Comparison of ENCODE assay signal across 8 cellular contexts in genomic region chr11:111870887-111871692, GRCh38. TPM values are rescaled to one million over a fixed set of nuclear protein-coding genes. Genes with fewer than 3 reads are reported as not detected.
A peak's percentile ranks its signal among the peaks of the same experiment; 100 is the strongest.
DNase-seq lines count a peak whose midpoint lies in the region; ATAC-seq lines count a peak whose summit lies in the region.

A gene with protein sequence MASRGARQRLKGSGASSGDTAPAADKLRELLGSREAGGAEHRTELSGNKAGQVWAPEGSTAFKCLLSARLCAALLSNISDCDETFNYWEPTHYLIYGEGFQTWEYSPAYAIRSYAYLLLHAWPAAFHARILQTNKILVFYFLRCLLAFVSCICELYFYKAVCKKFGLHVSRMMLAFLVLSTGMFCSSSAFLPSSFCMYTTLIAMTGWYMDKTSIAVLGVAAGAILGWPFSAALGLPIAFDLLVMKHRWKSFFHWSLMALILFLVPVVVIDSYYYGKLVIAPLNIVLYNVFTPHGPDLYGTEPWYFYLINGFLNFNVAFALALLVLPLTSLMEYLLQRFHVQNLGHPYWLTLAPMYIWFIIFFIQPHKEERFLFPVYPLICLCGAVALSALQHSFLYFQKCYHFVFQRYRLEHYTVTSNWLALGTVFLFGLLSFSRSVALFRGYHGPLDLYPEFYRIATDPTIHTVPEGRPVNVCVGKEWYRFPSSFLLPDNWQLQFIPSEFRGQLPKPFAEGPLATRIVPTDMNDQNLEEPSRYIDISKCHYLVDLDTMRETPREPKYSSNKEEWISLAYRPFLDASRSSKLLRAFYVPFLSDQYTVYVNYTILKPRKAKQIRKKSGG (minus strand): TSS chr11:111871581. CDS start chr11:111871482, 99 bp downstream.

- H3K4me3 Mint-ChIP-seq in activated CD8-positive, alpha-beta T cell treated with anti-CD3 and anti-CD28 coated beads, Interleukin-2, amount 10 ng/mL, durations not matched to agents 7 days and 5 days = peak within 1 kb of the TSS; percentile 89

- H3K9me3 Mint-ChIP-seq in activated CD8-positive, alpha-beta T cell treated with anti-CD3 and anti-CD28 coated beads, Interleukin-2, amount 10 ng/mL, durations not matched to agents 7 days and 5 days (ENCODE audit: insufficient read depth) = no peaks in the 10 kb centered on the region

- POLR2A ChIA-PET in activated CD8-positive, alpha-beta T cell treated with anti-CD3 and anti-CD28 coated beads, Interleukin-2, amount 10 ng/mL, durations not matched to agents 7 days and 5 days (lab: Charles Lee) = interaction anchor here (0.6 to 3.0 kb wide), 12 partner anchors 10 to 332 kb away, joined by 3 to 21 read pairs (median 4); partner anchors contain the start of gene PPP2R1B

- peaks cover 23% of the 10 kb centered on the region for H3K4me1 Mint-ChIP-seq in activated CD8-positive, alpha-beta T cell treated with anti-CD3 and anti-CD28 coated beads, Interleukin-2, amount 10 ng/mL, durations not matched to agents 7 days and 5 days (ENCODE audit: low read depth)

- ATAC-seq in GM19324 (IDR thresholded peaks at IDR 0.05; ENCODE audit: low FRiP score, unreplicated experiment) = peak; percentile 93
- ATAC-seq in HG03469 (IDR thresholded peaks at IDR 0.05; ENCODE audit: unreplicated experiment) = peak; percentile 74
- ATAC-seq in activated CD8-positive, alpha-beta T cell treated with anti-CD3 and anti-CD28 coated beads, Interleukin-2, amount 10 ng/mL, durations not matched to agents 7 days and 5 days = peak; percentile 93

- peak; percentile 76 for DNase-seq in CD1c-positive myeloid dendritic cell (ENCODE audit: extremely low spot score)
- peak; percentile 79 for DNase-seq in NCI-H774 (lab: John Stamatoyannopoulos, UW)
- DNase-seq in activated CD8-positive, alpha-beta T cell treated with anti-CD3 and anti-CD28 coated beads, Interleukin-2, amount 10 ng/mL, durations not matched to agents 7 days and 5 days = peak; percentile 91
- peak; percentile 82 for DNase-seq in effector CD8-positive, alpha-beta T cell (lab: John Stamatoyannopoulos, UW)
- peak; percentile 70 for DNase-seq in medulla oblongata (ENCODE audit: extremely low spot score)
- peak; percentile 59 for DNase-seq in stimulated activated CD8-positive, alpha-beta memory T cell treated with anti-CD3 and anti-CD28 coated beads, Interleukin-12 subunit alpha, Interleukin-12 subunit beta, amount 100 ng/mL, for 24 hours (ENCODE audit: extremely low read depth)

- CTCF ChIA-PET in activated CD8-positive, alpha-beta T cell treated with anti-CD3 and anti-CD28 coated beads, Interleukin-2, amount 10 ng/mL, durations not matched to agents 7 days and 5 days (lab: Charles Lee) = interaction anchor here (0.6 to 2.5 kb wide), 20 partner anchors 10 to 409 kb away, joined by 3 to 14 read pairs (median 4); partner anchors contain the start of genes SDHD and TIMM8B

- H3K36me3 Mint-ChIP-seq in activated CD8-positive, alpha-beta T cell treated with anti-CD3 and anti-CD28 coated beads, Interleukin-2, amount 10 ng/mL, durations not matched to agents 7 days and 5 days (ENCODE audit: low read depth) = peaks cover 31% of the 10 kb centered on the region

- H3K27me3 Mint-ChIP-seq in activated CD8-positive, alpha-beta T cell treated with anti-CD3 and anti-CD28 coated beads, Interleukin-2, amount 10 ng/mL, durations not matched to agents 7 days and 5 days (ENCODE audit: low read depth) = no peaks in the 10 kb centered on the region

- peak within 1 kb of the TSS; percentile 90 for H3K27ac Mint-ChIP-seq in activated CD8-positive, alpha-beta T cell treated with anti-CD3 and anti-CD28 coated beads, Interleukin-2, amount 10 ng/mL, durations not matched to agents 7 days and 5 days

RNA-seq across cellular contexts. Expression of the gene that starts here (rescaled TPM):
- 10 to 100 TPM; 29.2 to 31.1 TPM for total RNA-seq in activated CD8-positive, alpha-beta T cell treated with anti-CD3 and anti-CD28 coated beads, Interleukin-2, amount 10 ng/mL, durations not matched to agents 7 days and 5 days

Comparison
In these comparisons a context has a peak if more than half of its experiments do, and no peak if none do; other contexts are left out.
1. Peak in every context shown above with its lines: DNase-seq and ATAC-seq.